In the genomic region with DNA sequence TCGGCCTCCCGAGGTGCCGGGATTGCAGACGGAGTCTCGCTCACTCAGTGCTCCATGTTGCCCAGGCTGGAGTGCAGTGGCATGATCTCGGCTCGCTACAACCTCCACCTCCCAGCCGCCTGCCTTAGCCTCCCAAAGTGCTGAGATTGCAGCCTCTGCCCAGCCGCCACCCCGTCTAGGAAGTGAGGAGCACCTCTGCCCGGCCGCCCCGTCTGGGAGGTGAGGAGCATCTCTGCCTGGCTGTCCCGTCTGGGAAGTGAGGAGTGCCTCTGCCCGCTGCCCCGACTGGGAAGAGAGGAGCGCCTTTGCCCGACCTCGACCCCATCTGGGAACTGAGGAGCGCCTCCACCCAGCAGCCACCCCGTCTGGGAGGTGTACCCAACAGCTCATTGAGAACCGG, we compare ENCODE assay signal across 1 cellular context.
TF ChIP-seq lines count a peak whose summit lies in the region.

No MANE protein-coding gene starts in this region.

TF ChIP-seq in HepG2, 621 proteins besides CTCF, POLR2A, EP300 and RAD21 (continued from another document):
- TF ChIP-seq, protein P1, sequence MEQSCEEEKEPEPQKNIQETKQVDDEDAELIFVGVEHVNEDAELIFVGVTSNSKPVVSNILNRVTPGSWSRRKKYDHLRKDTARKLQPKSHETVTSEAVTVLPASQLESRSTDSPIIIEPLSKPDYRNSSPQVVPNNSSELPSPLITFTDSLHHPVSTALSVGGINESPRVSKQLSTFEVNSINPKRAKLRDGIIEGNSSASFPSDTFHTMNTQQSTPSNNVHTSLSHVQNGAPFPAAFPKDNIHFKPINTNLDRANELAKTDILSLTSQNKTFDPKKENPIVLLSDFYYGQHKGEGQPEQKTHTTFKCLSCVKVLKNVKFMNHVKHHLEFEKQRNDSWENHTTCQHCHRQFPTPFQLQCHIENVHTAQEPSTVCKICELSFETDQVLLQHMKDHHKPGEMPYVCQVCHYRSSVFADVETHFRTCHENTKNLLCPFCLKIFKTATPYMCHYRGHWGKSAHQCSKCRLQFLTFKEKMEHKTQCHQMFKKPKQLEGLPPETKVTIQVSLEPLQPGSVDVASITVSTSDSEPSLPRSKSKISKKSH (CRISPR knock-in tag; IDR thresholded peaks at IDR 0.05; ENCODE audit: borderline replicate concordance): peak; percentile 86; the same call in 1 of the 2 replicates
